Comparison of ENCODE assay signal across 11 cellular contexts in genomic region chr19:42553292-42554045, GRCh38. TPM values are rescaled to one million over a fixed set of nuclear protein-coding genes. Genes with fewer than 3 reads are reported as not detected.
DNase-seq lines count a peak whose midpoint lies in the region; ATAC-seq, FAIRE-seq and TF ChIP-seq lines count a peak whose summit lies in the region.
"Had no signal": no experiment of that assay in that cellular context is flagged by ENCODE, and none has a peak within 500 bp of the region (broad histone marks: within the 10 kb centered on the region; RNA-seq: fewer than 3 reads in every experiment).

No MANE protein-coding gene starts in this region.

- H3K27me3 ChIP-seq in bronchial epithelial cell (ENCODE audit: control insufficient read depth, insufficient read depth, low read length), result no peaks in the 10 kb centered on the region
- peaks cover 0 to 83% of the 10 kb centered on the region in 2 donors for H3K27me3 ChIP-seq in left lung
- no peaks in the 10 kb centered on the region for H3K27me3 ChIP-seq in Caco-2 (replicated peaks; ENCODE audit: control insufficient read depth, insufficient read depth, low read length)
- H3K27me3 ChIP-seq in Karpas-422 (ENCODE audit: low read length), result no peaks in the 10 kb centered on the region

- no peaks in the 10 kb centered on the region for H3K36me3 ChIP-seq in bronchial epithelial cell (ENCODE audit: control insufficient read depth, insufficient read depth, low read length)
- H3K36me3 ChIP-seq in left lung, result no peaks in the 10 kb centered on the region
- H3K36me3 ChIP-seq in Caco-2 (ENCODE audit: control insufficient read depth, insufficient read depth, low read length), result no peaks in the 10 kb centered on the region
- H3K36me3 ChIP-seq in Karpas-422 (ENCODE audit: insufficient read depth, low read length), result no peaks in the 10 kb centered on the region
- H3K36me3 ChIP-seq: prostate gland had no signal

- BruUV-seq in Caco-2 (replicated peaks; lab: Mats Ljungman, UMichigan), result no TSS peak

- H3K27me3 Mint-ChIP-seq in Caco-2 (ENCODE audit: insufficient read depth, unreplicated experiment), result no peaks in the 10 kb centered on the region

- FAIRE-seq in bronchial epithelial cell (lab: Jason Lieb, UNC), result no peak

- H3K9me3 ChIP-seq in left lung (peaks cover 0 to 14% of the 10 kb centered on the region in 2 donors), Caco-2 (peaks cover 17% of the 10 kb centered on the region), Karpas-422 (ENCODE audit: low read length) (no peaks in the 10 kb centered on the region)
- H3K9me3 ChIP-seq: prostate gland had no signal

- H3K27ac ChIP-seq in left lung, result peak overlapping the region in 1 of 2 donors; percentile 48
- H3K27ac ChIP-seq in Karpas-422 (ENCODE audit: low read length), result no peak overlapping the region
- H3K27ac ChIP-seq: prostate gland had no signal

- H4K20me1 ChIP-seq in Karpas-422 (ENCODE audit: insufficient read depth, low read depth, low read length), result no peaks in the 10 kb centered on the region

- DNase-seq in AG09309 (ENCODE audit: low read depth) (peak; percentile 67), HS-5 (ENCODE audit: low read depth) (peak; percentile 33), bronchial epithelial cell (ENCODE audit: low read depth) (peak; percentile 20), left lung (peak in 1 of 2 donors; percentile 51), Caco-2 (no peak), Karpas-422 (no peak)
- no peak for DNase-seq in NK-92 treated with Interleukin-12 subunit alpha and Interleukin-12 subunit beta, amount 100 ng/mL, for 24 hours (lab: John Stamatoyannopoulos, UW)
- DNase-seq: activated CD4-positive, alpha-beta T cell treated with anti-CD3 and anti-CD28 coated beads for 48 hours; stimulated activated CD8-positive, alpha-beta memory T cell treated with anti-CD3 and anti-CD28 coated beads, Interleukin-4, amount 100 ng/mL, for 48 hours had no signal

- peaks cover 35% of the 10 kb centered on the region for H3K9me3 Mint-ChIP-seq in Caco-2 (ENCODE audit: unreplicated experiment)

- no peaks in the 10 kb centered on the region for H3K79me2 ChIP-seq in Karpas-422 (ENCODE audit: low read length)

- H2AFZ ChIP-seq in Karpas-422 (ENCODE audit: low read length), result no peak overlapping the region

- intact Hi-C loops in left lung (cut with DNase I), result no loop called here
- intact Hi-C loops in Caco-2 (cut with micrococcal nuclease; ENCODE audit: unreplicated experiment), result no loop called here

- H3K36me3 Mint-ChIP-seq in Caco-2 (ENCODE audit: insufficient read depth, unreplicated experiment), result no peaks in the 10 kb centered on the region

- no peak for TF ChIP-seq CTCF in AG09309 (IDR thresholded peaks at IDR 0.05; ENCODE audit: control insufficient read depth, insufficient read depth, low read depth, low read length, missing control alignments)
- no peak for TF ChIP-seq CTCF in bronchial epithelial cell (IDR thresholded peaks at IDR 0.05; ENCODE audit: insufficient read depth, low read length, severe bottlenecking)
- no peak for TF ChIP-seq CTCF in left lung (IDR thresholded peaks at IDR 0.05)
- no peak for TF ChIP-seq CTCF in Caco-2 (IDR thresholded peaks at IDR 0.05; ENCODE audit: insufficient read depth in 1 of 2, low read depth in 1 of 2, low read length in 1 of 2, severe bottlenecking in 1 of 2, unreplicated experiment in 1 of 2)

- H3K4me2 ChIP-seq in Karpas-422 (ENCODE audit: low read depth, low read length, poor library complexity, severe bottlenecking), result no peak overlapping the region

- H3K9me2 ChIP-seq in Karpas-422 (replicated peaks; ENCODE audit: insufficient read depth, low read length), result no peaks in the 10 kb centered on the region

- H3K9ac ChIP-seq in Karpas-422 (ENCODE audit: low read length), result no peak overlapping the region

- peaks cover 0 to 42% of the 10 kb centered on the region in 2 donors for H3K4me1 ChIP-seq in left lung
- no peaks in the 10 kb centered on the region for H3K4me1 ChIP-seq in Caco-2
- peaks cover 3% of the 10 kb centered on the region for H3K4me1 ChIP-seq in Karpas-422 (ENCODE audit: low read length)
- H3K4me1 ChIP-seq: prostate gland had no signal

- no peak overlapping the region for H3K4me3 ChIP-seq in AG09309 (ENCODE audit: control insufficient read depth, low read depth, low read length)
- H3K4me3 ChIP-seq in bronchial epithelial cell (ENCODE audit: low read depth, low read length), result no peak overlapping the region
- no peak overlapping the region for H3K4me3 ChIP-seq in left lung
- no peak overlapping the region for H3K4me3 ChIP-seq in Caco-2 (ENCODE audit: low read depth, low read length)
- H3K4me3 ChIP-seq in Karpas-422 (ENCODE audit: low read length), result no peak overlapping the region
- H3K4me3 ChIP-seq: prostate gland had no signal

- peaks cover 5% of the 10 kb centered on the region for H3K4me1 Mint-ChIP-seq in Caco-2 (ENCODE audit: low read depth, unreplicated experiment)

- no peak overlapping the region for H3K27ac Mint-ChIP-seq in Caco-2 (ENCODE audit: unreplicated experiment)

- CTCF ChIA-PET in Caco-2 (lab: Charles Lee), result interaction anchor here (0.7 to 0.9 kb wide), 2 partner anchors 103 to 938 kb away, joined by 3 to 5 read pairs; no protein-coding TSS in a partner anchor

- ATAC-seq in left lung, result peak; percentile 74
- no peak for ATAC-seq in HG02763 (IDR thresholded peaks at IDR 0.05; ENCODE audit: unreplicated experiment)

- no peak overlapping the region for H3K4me3 Mint-ChIP-seq in Caco-2 (ENCODE audit: unreplicated experiment)

- POLR2A ChIA-PET in Caco-2 (lab: Charles Lee), result no interaction called here

RNA-seq across cellular contexts. Expression of gene CEACAM1, which starts 25.2 kb away (rescaled TPM):
- total RNA-seq in bronchial epithelial cell (1.6 and 1.7 TPM in 2 replicates), left lung (10 to 100 TPM; 12.4 to 24.0 TPM), Caco-2 (2022) (7.1 and 9.9 TPM in 2 replicates)
- 0.56 and 3.5 TPM in 2 replicates for total RNA-seq in Karpas-422 (2014; rRNA removed; shearing (Covaris generic); ENCODE audit: low replicate concordance)

RNA-seq across cellular contexts. Expression of gene CEACAM8, which starts 41.3 kb away (rescaled TPM):
- total RNA-seq in bronchial epithelial cell (not detected in 2 replicates), left lung (1 to 10 TPM in 1 of 2 donors, under 1 TPM in 1; 0.16 to 2.6 TPM), Caco-2 (2022) (not detected in 2 replicates)
- not detected in 2 replicates for total RNA-seq in Karpas-422 (2014; rRNA removed; shearing (Covaris generic); ENCODE audit: low replicate concordance)
- total RNA-seq: prostate gland had no signal

Comparison
In these comparisons a context has a peak if more than half of its experiments do, and no peak if none do; other contexts are left out.
1. DNase-seq: peak in AG09309 (single experiment), HS-5 (single experiment) and bronchial epithelial cell (single experiment); none in NK-92 treated with Interleukin-12 subunit alpha and Interleukin-12 subunit beta, amount 100 ng/mL, for 24 hours (single experiment), Caco-2 (0 of 2) and Karpas-422 (single experiment).